ENCODE assay signal across 24 cellular contexts in genomic region chr4:41579043-41579442, GRCh38. TPM values are rescaled to one million over a fixed set of nuclear protein-coding genes. Genes with fewer than 3 reads are reported as not detected.
"Had no signal": no experiment of that assay in that cellular context is flagged by ENCODE, and none has a peak within 500 bp of the region (broad histone marks: within the 10 kb centered on the region; RNA-seq: fewer than 3 reads in every experiment).

No MANE protein-coding gene starts in this region.

- H3K36me3 ChIP-seq: heart left ventricle, pancreas, prostate gland, stomach, thyroid gland, upper lobe of left lung had no signal

- DNase-seq: activated CD4-positive, alpha-beta memory T cell treated with anti-CD3 and anti-CD28 coated beads, Interleukin-2, amount 10 ng/mL, durations not matched to agents 7 days and 5 days; activated CD4-positive, alpha-beta T cell treated with anti-CD3 and anti-CD28 coated beads for 1 hour; activated CD4-positive, alpha-beta T cell treated with anti-CD3 and anti-CD28 coated beads, Interleukin-2, amount 10 ng/mL, durations not matched to agents 7 days and 5 days; activated gamma-delta T cell treated with Interleukin-2 at 50 U/mL for 16 hours; activated naive CD8-positive, alpha-beta T cell treated with anti-CD3 and anti-CD28 coated beads, Interleukin-2, amount 50 U/mL, for 24 hours; activated T-cell treated with anti-CD3 and anti-CD28 coated beads, Interleukin-2, amount 50 U/mL, for 4 hours; amygdala; central memory CD4-positive, alpha-beta T cell; foreskin fibroblast; heart left ventricle; kidney glomerular epithelial cell; mesenchymal stem cell; naive thymus-derived CD8-positive, alpha-beta T cell; nucleus accumbens; pancreas; stimulated activated CD4-positive, alpha-beta T cell treated with anti-CD3 and anti-CD28 coated beads, Interleukin-15, amount 100 ng/mL, for 24 hours; stimulated activated CD4-positive, alpha-beta T cell treated with anti-CD3 and anti-CD28 coated beads, Interleukin-2, amount 100 ng/mL, for 24 hours; stimulated activated naive B cell treated with anti-CD40 and anti-IgM and Interleukin-4, amounts not matched to agents 10 μg/mL and 1 μg/mL and 100 μg/mL, for 72 hours; stomach; T1000; thyroid gland; upper lobe of left lung had no signal

- H3K4me1 ChIP-seq: pancreas had no signal

- H3K27me3 ChIP-seq: heart left ventricle, pancreas, stomach, thyroid gland, upper lobe of left lung had no signal

- H3K27ac ChIP-seq: pancreas, prostate gland, stomach, thyroid gland had no signal

- H3K9me3 ChIP-seq: pancreas, prostate gland, thyroid gland, upper lobe of left lung had no signal

- ATAC-seq: activated naive CD8-positive, alpha-beta T cell treated with anti-CD3 and anti-CD28 coated beads, Interleukin-2, amount 50 U/mL, for 24 hours; activated T-cell treated with anti-CD3 and anti-CD28 coated beads, Interleukin-2, amount 50 U/mL, for 4 hours; activated T-helper 17 cell treated with anti-CD3 and anti-CD28 coated beads, Interleukin-2, amount 50 U/mL, for 72 hours; naive thymus-derived CD8-positive, alpha-beta T cell; pancreas; stimulated activated naive B cell treated with anti-CD40 and anti-IgM and Interleukin-4, amounts not matched to agents 10 μg/mL and 1 μg/mL and 100 μg/mL, for 72 hours had no signal

- H3K4me3 ChIP-seq: heart left ventricle, pancreas, prostate gland, stomach, thyroid gland, upper lobe of left lung had no signal

RNA-seq across cellular contexts. Expression of gene LIMCH1, which starts 41.1 kb away (rescaled TPM):
- total RNA-seq: activated CD4-positive, alpha-beta memory T cell treated with anti-CD3 and anti-CD28 coated beads, Interleukin-2, amount 10 ng/mL, durations not matched to agents 7 days and 5 days; activated CD4-positive, alpha-beta T cell treated with anti-CD3 and anti-CD28 coated beads, Interleukin-2, amount 10 ng/mL, durations not matched to agents 7 days and 5 days; activated T-helper 17 cell treated with anti-CD3 and anti-CD28 coated beads, Interleukin-2, amount 50 U/mL, for 72 hours; naive thymus-derived CD8-positive, alpha-beta T cell had no signal
- polyA plus RNA-seq: naive thymus-derived CD8-positive, alpha-beta T cell had no signal
